In the genomic region with DNA sequence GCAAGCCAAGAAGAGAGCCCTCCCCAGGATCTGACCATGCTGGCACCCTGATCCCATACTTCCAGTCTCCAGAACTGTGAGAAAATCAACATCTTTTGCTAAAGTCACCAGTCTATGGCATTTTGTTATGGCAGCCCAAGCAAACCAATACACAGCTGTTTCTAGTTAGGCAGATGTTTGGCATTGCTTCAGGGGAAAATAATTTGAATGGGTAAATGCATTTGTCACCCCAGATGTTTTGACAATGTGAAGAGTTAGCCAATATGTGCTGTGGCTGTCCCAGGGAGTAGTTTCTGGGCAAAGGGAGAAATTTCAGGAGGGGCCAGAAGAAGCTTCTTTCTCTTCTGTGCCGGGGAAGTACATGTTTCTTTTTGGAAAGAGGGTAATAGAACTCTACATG, we compare ENCODE assay signal across 30 cellular contexts.
DNase-seq lines count a peak whose midpoint lies in the region; TF ChIP-seq lines count a peak whose summit lies in the region.
"Had no signal": no experiment of that assay in that cellular context is flagged by ENCODE, and none has a peak within 500 bp of the region (broad histone marks: within the 10 kb centered on the region; RNA-seq: fewer than 3 reads in every experiment).

No MANE protein-coding gene starts in this region.

- CTCF ChIA-PET in A673 (lab: Charles Lee) (no interaction called here), Caco-2 (lab: Charles Lee) (no interaction called here)

- DNase-seq in A673 (ENCODE audit: low spot score): peak; percentile 75
- DNase-seq in EL: peak; percentile 16
- peak; percentile 72 for DNase-seq in RPMI7951 (ENCODE audit: low read depth)
- peak; percentile 84 for DNase-seq in fibroblast of peridontal ligament (ENCODE audit: extremely low read depth)
- no peak for DNase-seq in activated T-cell treated with anti-CD3 and anti-CD28 coated beads, Interleukin-2, amount 50 U/mL, for 48 hours
- no peak for DNase-seq in dermis blood vessel endothelial cell
- no peak for DNase-seq in Caco-2
- no peak for DNase-seq in HUDEP-2 (lab: John Stamatoyannopoulos, UW; ENCODE audit: unreplicated experiment in 76 of 76)
- DNase-seq: ACHN; Calu3; CD8-positive, alpha-beta memory T cell; DMS153; DND-41; H9; Kasumi-1; MG63; NCI-H1417; NCI-H187; NCI-H2081 treated with DMSO at 0.1 percent for 48 hours; NCI-H2171; NCI-H226; NCI-H510A; NCI-H69; SHP77 had no signal

- no peaks in the 10 kb centered on the region for H3K27me3 ChIP-seq in A673 (replicated peaks; ENCODE audit: insufficient read depth, low read depth, low read length, poor library complexity)
- H3K27me3 ChIP-seq in Caco-2 (replicated peaks; ENCODE audit: control insufficient read depth, insufficient read depth, low read length): no peaks in the 10 kb centered on the region
- H3K27me3 ChIP-seq: MG63 had no signal

- no peak overlapping the region for H3K27ac Mint-ChIP-seq in Caco-2 (ENCODE audit: unreplicated experiment)
- H3K27ac Mint-ChIP-seq: CD8-positive, alpha-beta memory T cell; GM23338; H9 had no signal

- H3K4me1 ChIP-seq in A673 (ENCODE audit: insufficient read depth, low read length, poor library complexity, severe bottlenecking) (peaks cover 51% of the 10 kb centered on the region), Caco-2 (no peaks in the 10 kb centered on the region)

- TF ChIP-seq CTCF in A673 (conservative IDR thresholded peaks at IDR 0.05; ENCODE audit: low read depth, low read length) (no peak), Caco-2 (IDR thresholded peaks at IDR 0.05; ENCODE audit: insufficient read depth in 1 of 2, low read depth in 1 of 2, low read length in 1 of 2, severe bottlenecking in 1 of 2, unreplicated experiment in 1 of 2) (no peak)

- H3K9me3 Mint-ChIP-seq in Caco-2 (ENCODE audit: unreplicated experiment): no peaks in the 10 kb centered on the region
- H3K9me3 Mint-ChIP-seq: CD8-positive, alpha-beta memory T cell; GM23338; H9 had no signal

- no TSS peak for BruUV-seq in A673 (replicated peaks; lab: Mats Ljungman, UMichigan)
- no TSS peak for BruUV-seq in Caco-2 (replicated peaks; lab: Mats Ljungman, UMichigan)

- no peaks in the 10 kb centered on the region for H3K4me1 Mint-ChIP-seq in Caco-2 (ENCODE audit: low read depth, unreplicated experiment)
- H3K4me1 Mint-ChIP-seq: CD8-positive, alpha-beta memory T cell had no signal

- intact Hi-C loops in A673 (cut with micrococcal nuclease; ENCODE audit: unreplicated experiment): no loop called here
- intact Hi-C loops in Caco-2 (cut with micrococcal nuclease; ENCODE audit: unreplicated experiment): no loop called here

- no peaks in the 10 kb centered on the region for H3K36me3 Mint-ChIP-seq in Caco-2 (ENCODE audit: insufficient read depth, unreplicated experiment)
- H3K36me3 Mint-ChIP-seq: CD8-positive, alpha-beta memory T cell had no signal

- no peaks in the 10 kb centered on the region for H3K36me3 ChIP-seq in A673 (ENCODE audit: insufficient read depth, low read length, poor library complexity, severe bottlenecking)
- H3K36me3 ChIP-seq in Caco-2 (ENCODE audit: control insufficient read depth, insufficient read depth, low read length): no peaks in the 10 kb centered on the region
- H3K36me3 ChIP-seq: MG63 had no signal

- H3K4me3 ChIP-seq in A673 (ENCODE audit: low read depth, low read length, poor library complexity, severe bottlenecking): no peak overlapping the region
- H3K4me3 ChIP-seq in Caco-2 (ENCODE audit: low read depth, low read length): no peak overlapping the region
- H3K4me3 ChIP-seq: GM12878, GM23338, K562, MG63 had no signal

- POLR2A ChIA-PET in A673 (lab: Charles Lee; ENCODE audit: low non-redundant PET): no interaction called here
- POLR2A ChIA-PET in Caco-2 (lab: Charles Lee): no interaction called here

- H3K27me3 Mint-ChIP-seq in Caco-2 (ENCODE audit: insufficient read depth, unreplicated experiment): peaks cover 15% of the 10 kb centered on the region
- H3K27me3 Mint-ChIP-seq: CD8-positive, alpha-beta memory T cell had no signal

- H3K9me3 ChIP-seq in A673 (ENCODE audit: low read depth, low read length, poor library complexity, severe bottlenecking): no peaks in the 10 kb centered on the region
- H3K9me3 ChIP-seq in Caco-2: no peaks in the 10 kb centered on the region
- H3K9me3 ChIP-seq: MG63 had no signal

- peak overlapping the region; percentile 76 for H3K27ac ChIP-seq in A673 (ENCODE audit: low read depth, low read length, poor library complexity, severe bottlenecking)
- H3K27ac ChIP-seq: 22Rv1, C4-2B, RWPE1 had no signal

- H3K4me3 Mint-ChIP-seq in Caco-2 (ENCODE audit: unreplicated experiment): no peak overlapping the region
- H3K4me3 Mint-ChIP-seq: CD8-positive, alpha-beta memory T cell; GM23338; H9 had no signal

Comparison
In these comparisons a context has a peak if more than half of its experiments do, and no peak if none do; other contexts are left out.
1. DNase-seq: peak in A673 (single experiment), EL (single experiment), RPMI7951 (single experiment) and fibroblast of peridontal ligament (single experiment); none in activated T-cell treated with anti-CD3 and anti-CD28 coated beads, Interleukin-2, amount 50 U/mL, for 48 hours (0 of 2), dermis blood vessel endothelial cell (single experiment), Caco-2 (0 of 2) and HUDEP-2 (0 of 76).